In the genomic region with DNA sequence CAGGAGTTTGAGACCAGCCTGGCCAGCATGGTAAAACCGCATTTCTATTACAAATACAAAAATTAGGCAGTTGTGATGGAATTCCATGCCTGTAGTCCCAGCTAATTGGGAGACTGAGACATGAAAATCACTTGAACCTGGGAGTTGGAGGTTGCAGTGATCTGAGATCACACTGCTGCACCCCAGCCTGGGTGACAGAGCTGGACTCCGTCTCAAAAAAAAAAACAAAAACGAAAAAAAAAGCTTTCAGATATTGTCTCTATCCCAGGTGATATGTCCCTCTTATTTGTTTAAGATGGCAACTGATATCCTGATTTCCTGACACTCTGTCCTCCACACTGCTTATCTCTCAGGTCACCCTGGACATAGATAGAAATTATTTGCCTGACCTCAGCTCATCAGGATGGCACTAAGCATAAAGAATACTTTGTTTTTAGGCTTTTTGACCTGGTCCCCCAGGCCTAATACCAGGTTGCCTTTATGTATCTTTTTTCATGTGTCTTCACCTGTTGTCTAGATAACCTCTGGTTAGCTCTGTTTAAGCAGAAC, we compare ENCODE assay signal across 8 cellular contexts.
"Had no signal": no experiment of that assay in that cellular context is flagged by ENCODE, and none has a peak within 500 bp of the region (broad histone marks: within the 10 kb centered on the region; RNA-seq: fewer than 3 reads in every experiment).

No MANE protein-coding gene starts in this region.

- FAIRE-seq: HTR-8/SVneo had no signal

- H3K4me2 ChIP-seq: KMS-11 had no signal

- H3K27me3 Mint-ChIP-seq: IgD-negative memory B cell had no signal

- DNase-seq: GM23248, GOT3, H7, HCEC 1CT, KBM-7 had no signal

- H3K27ac Mint-ChIP-seq: IgD-negative memory B cell had no signal

- H3K36me3 Mint-ChIP-seq: IgD-negative memory B cell had no signal

- H3K4me3 Mint-ChIP-seq: IgD-negative memory B cell had no signal

- H3K4me1 Mint-ChIP-seq: IgD-negative memory B cell had no signal

- H3K9ac ChIP-seq: GM23248, KMS-11 had no signal

- H3K4me3 ChIP-seq: GM23248 had no signal

- H3K27ac ChIP-seq: GM23248, KMS-11 had no signal

- H2AFZ ChIP-seq: GM23248 had no signal

- H3K9me3 Mint-ChIP-seq: IgD-negative memory B cell had no signal
